Comparison of ENCODE assay signal across 9 cellular contexts in the genomic region with DNA sequence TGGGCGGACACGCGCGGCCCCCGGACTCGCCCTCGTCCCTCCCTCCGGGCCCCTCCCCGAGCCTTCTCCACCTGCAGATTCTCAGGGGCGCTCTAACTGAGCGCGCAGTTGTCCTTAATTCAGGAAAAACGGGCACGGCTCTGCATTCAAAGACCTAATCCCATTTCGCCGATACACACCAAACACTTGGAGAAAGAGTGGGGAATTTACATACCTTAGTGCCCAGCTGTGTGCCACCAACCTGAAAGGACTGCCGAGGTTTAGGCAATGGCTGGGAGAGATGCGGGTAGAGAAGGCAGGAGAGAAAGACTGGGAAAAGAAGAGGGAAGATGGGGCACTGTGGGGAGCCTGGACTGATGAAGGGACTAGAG. TPM values are rescaled to one million over a fixed set of nuclear protein-coding genes. Genes with fewer than 3 reads are reported as not detected.
A peak's percentile ranks its signal among the peaks of the same experiment; 100 is the strongest.
DNase-seq lines count a peak whose midpoint lies in the region; ATAC-seq lines count a peak whose summit lies in the region.
"Had no signal": no experiment of that assay in that cellular context is flagged by ENCODE, and none has a peak within 500 bp of the region (broad histone marks: within the 10 kb centered on the region; RNA-seq: fewer than 3 reads in every experiment).

No MANE protein-coding gene starts in this region.

- no peaks in the 10 kb centered on the region for H3K9me3 ChIP-seq in stomach smooth muscle (ENCODE audit: control insufficient read depth in 2 of 2, low read length in 2 of 2)

- no peaks in the 10 kb centered on the region for H3K36me3 ChIP-seq in stomach smooth muscle (ENCODE audit: control insufficient read depth in 2 of 2, insufficient read depth in 2 of 2, low read length in 2 of 2)

- H3K27ac ChIP-seq in caudate nucleus (ENCODE audit: low read depth, low read length), result peak overlapping the region; percentile 67
- no peak overlapping the region for H3K27ac ChIP-seq in stomach smooth muscle (ENCODE audit: low read length)

- peaks cover 20 to 31% of the 10 kb centered on the region in 2 donors for H3K27me3 ChIP-seq in stomach smooth muscle (ENCODE audit: control insufficient read depth in 1 of 2, insufficient read depth in 2 of 2, low read length in 2 of 2)

- H3K4me3 ChIP-seq in stomach smooth muscle (ENCODE audit: low read length in 2 of 2), result peak overlapping the region; percentile 57 to 70

- DNase-seq in NCI-H146 (lab: John Stamatoyannopoulos, UW), result peak; percentile 14
- no peak for DNase-seq in NCI-H146 treated with DMSO at 0.1 percent for 48 hours (lab: John Stamatoyannopoulos, UW; ENCODE audit: unreplicated experiment)
- peak in 2 of 61 donors; percentile 34 to 38 for DNase-seq in caudate nucleus (lab: John Stamatoyannopoulos, UW)
- peak; percentile 10 for DNase-seq in medulla oblongata (ENCODE audit: extremely low spot score)
- DNase-seq in SK-N-DZ (ENCODE audit: low spot score), result no peak
- no peak for DNase-seq in SKM-1 treated with dmso at 0.1 percent for 144 hours (lab: John Stamatoyannopoulos, UW; ENCODE audit: unreplicated experiment)
- DNase-seq: activated CD4-positive, alpha-beta T cell treated with anti-CD3 and anti-CD28 coated beads, Interleukin-2, amount 50 U/mL, for 4 hours had no signal

- peak overlapping the region in 1 of 2 donors; percentile 48 for H3K9ac ChIP-seq in stomach smooth muscle (ENCODE audit: low read length in 2 of 2)

- H3K4me1 ChIP-seq in stomach smooth muscle (ENCODE audit: control insufficient read depth, insufficient read depth, low read length), result peaks cover 8% of the 10 kb centered on the region

- ATAC-seq in HG02852 (IDR thresholded peaks at IDR 0.05; ENCODE audit: unreplicated experiment), result no peak

RNA-seq across cellular contexts. Expression of gene IGDCC3, which starts 21.8 kb away (rescaled TPM):
- polyA plus RNA-seq in SK-N-DZ (2014; cell fraction: cytosol; rRNA removed), result 12.8 and 19.9 TPM in 2 replicates
- 20.2 and 27.7 TPM in 2 replicates for polyA plus RNA-seq in SK-N-DZ (2014; cell fraction: nucleus; rRNA removed)

RNA-seq across cellular contexts. Expression of gene RNU5B-1, which starts 51.5 kb away (rescaled TPM):
- not detected in 2 replicates for polyA plus RNA-seq in SK-N-DZ (2014; cell fraction: cytosol; rRNA removed)
- not detected in 2 replicates for polyA plus RNA-seq in SK-N-DZ (2014; cell fraction: nucleus; rRNA removed)

Comparison
In these comparisons a context has a peak if more than half of its experiments do, and no peak if none do; other contexts are left out.
1. DNase-seq: peak in NCI-H146 (single experiment) and medulla oblongata (single experiment); none in NCI-H146 treated with DMSO at 0.1 percent for 48 hours (single experiment), SK-N-DZ (single experiment) and SKM-1 treated with dmso at 0.1 percent for 144 hours (single experiment).